16 cellular contexts compared by ENCODE assay signal in the genomic region with DNA sequence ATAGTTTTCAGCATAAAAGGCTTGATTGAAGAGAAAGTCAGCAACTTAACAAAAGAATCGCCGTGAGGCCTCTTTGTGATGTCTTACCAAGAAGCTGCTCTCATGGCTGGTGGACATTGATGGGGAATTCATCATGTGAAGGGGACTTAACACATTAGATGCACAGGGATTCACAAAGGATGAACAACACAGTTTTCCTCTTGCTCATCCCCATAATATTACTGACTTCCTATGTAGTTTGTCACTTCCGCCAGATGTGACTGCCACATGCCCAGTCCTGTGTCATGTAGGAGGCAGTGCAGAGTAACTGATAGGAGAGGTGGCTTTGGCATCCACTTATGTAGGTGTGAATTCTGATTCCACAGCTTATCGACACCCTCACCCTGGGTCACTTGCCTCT.
DNase-seq lines count a peak whose midpoint lies in the region; ATAC-seq, FAIRE-seq and TF ChIP-seq lines count a peak whose summit lies in the region.
"Had no signal": no experiment of that assay in that cellular context is flagged by ENCODE, and none has a peak within 500 bp of the region (broad histone marks: within the 10 kb centered on the region; RNA-seq: fewer than 3 reads in every experiment).

No MANE protein-coding gene starts in this region.

- H3K27ac Mint-ChIP-seq in neural crest cell (ENCODE audit: unreplicated experiment) = peak overlapping the region; percentile 29
- H3K27ac Mint-ChIP-seq: CD14-positive monocyte; CD8-positive, alpha-beta T cell; GM23338 had no signal

- no peaks in the 10 kb centered on the region for H3K27me3 Mint-ChIP-seq in neural crest cell (ENCODE audit: low read depth)
- no peaks in the 10 kb centered on the region for H3K27me3 Mint-ChIP-seq in activated T-cell treated with anti-CD3 and anti-CD28 coated beads, Interleukin-2, amount 50 U/mL, for 4 hours (ENCODE audit: low read depth)

- H3K14ac ChIP-seq in IMR-90 (replicated peaks; ENCODE audit: low read depth, low read length) = no peak overlapping the region

- FAIRE-seq in bronchial epithelial cell (lab: Jason Lieb, UNC) = peak; percentile 81
- FAIRE-seq: K562 had no signal

- no peak overlapping the region for H3K4me3 Mint-ChIP-seq in neural crest cell
- no peak overlapping the region for H3K4me3 Mint-ChIP-seq in activated T-cell treated with anti-CD3 and anti-CD28 coated beads, Interleukin-2, amount 50 U/mL, for 4 hours
- H3K4me3 Mint-ChIP-seq: CD14-positive monocyte; CD8-positive, alpha-beta T cell; GM23338 had no signal

- H4K91ac ChIP-seq in IMR-90 (ENCODE audit: insufficient read depth, low read depth, low read length) = no peak overlapping the region

- H2BK20ac ChIP-seq in IMR-90 (ENCODE audit: low read depth, low read length) = no peak overlapping the region

- H3K4me1 ChIP-seq in IMR-90 (ENCODE audit: control insufficient read depth, insufficient read depth, low read length) = no peaks in the 10 kb centered on the region

- H2BK120ac ChIP-seq in IMR-90 (ENCODE audit: low read depth, low read length) = no peak overlapping the region

- H2BK5ac ChIP-seq in IMR-90 (ENCODE audit: low read depth, low read length, poor library complexity, severe bottlenecking) = no peak overlapping the region

- no peak overlapping the region for H2AFZ ChIP-seq in IMR-90 (replicated peaks; ENCODE audit: low read length, poor library complexity)
- H2AFZ ChIP-seq: GM23338 had no signal

- WGBS in IMR-90 (ENCODE audit: extremely low coverage in 2 of 2, insufficient read length in 1 of 2), 2 experiments = no CpG with 5 or more reads among the region's 4 CpGs

- TF ChIP-seq RAD21 in IMR-90 (IDR thresholded peaks at IDR 0.05; ENCODE audit: low read length) = no peak

- H3K36me3 Mint-ChIP-seq in neural crest cell (ENCODE audit: low read depth) = peaks cover 9% of the 10 kb centered on the region
- H3K36me3 Mint-ChIP-seq in activated T-cell treated with anti-CD3 and anti-CD28 coated beads, Interleukin-2, amount 50 U/mL, for 4 hours (ENCODE audit: insufficient read depth) = no peaks in the 10 kb centered on the region
- H3K36me3 Mint-ChIP-seq: CD14-positive monocyte; CD8-positive, alpha-beta T cell had no signal

- H3K9me3 ChIP-seq in IMR-90 (ENCODE audit: control insufficient read depth, insufficient read depth, low read length) = no peaks in the 10 kb centered on the region

- no TSS peak for BruUV-seq in IMR-90 (replicated peaks; lab: Mats Ljungman, UMichigan)

- H3K9me1 ChIP-seq in IMR-90 (ENCODE audit: insufficient read depth, low read length) = no peaks in the 10 kb centered on the region

- CTCF ChIA-PET in IMR-90 (lab: Yijun Ruan, JAX) = no interaction called here

- no peak overlapping the region for H3K9ac ChIP-seq in IMR-90 (ENCODE audit: low read depth, low read length)

- no peak overlapping the region for H2BK15ac ChIP-seq in IMR-90 (ENCODE audit: low read depth, low read length)

- H2AK9ac ChIP-seq in IMR-90 (replicated peaks; ENCODE audit: low read depth, low read length, poor library complexity) = peak overlapping the region; percentile 33

- POLR2A ChIA-PET in IMR-90 (lab: Charles Lee; ENCODE audit: unreplicated experiment) = no interaction called here

- no peak overlapping the region for H3K4ac ChIP-seq in IMR-90 (ENCODE audit: low read depth, low read length)

- in situ Hi-C loops in IMR-90 (cut with MboI; ENCODE audit: low sequenced_read_pairs) = no loop called here

- H3K27ac ChIP-seq in IMR-90 (ENCODE audit: insufficient read depth, low read length) = no peak overlapping the region

- TF ChIP-seq CTCF in IMR-90 (conservative IDR thresholded peaks at IDR 0.05; ENCODE audit: low read depth, low read length) = no peak
- no peak for TF ChIP-seq CTCF in bronchial epithelial cell (IDR thresholded peaks at IDR 0.05; ENCODE audit: insufficient read depth, low read length, severe bottlenecking)
- no peak for TF ChIP-seq CTCF in neural crest cell (conservative IDR thresholded peaks at IDR 0.05)

- no peak for ATAC-seq in IMR-90 (ENCODE audit: low read depth)
- no peak for ATAC-seq in activated T-cell treated with anti-CD3 and anti-CD28 coated beads, Interleukin-2, amount 50 U/mL, for 4 hours
- no peak for ATAC-seq in HG02763 (IDR thresholded peaks at IDR 0.05; ENCODE audit: unreplicated experiment)
- ATAC-seq in GM18502 (IDR thresholded peaks at IDR 0.05; ENCODE audit: poor library complexity, unreplicated experiment) = no peak
- ATAC-seq: CD8-positive, alpha-beta T cell; GM23338; K562 had no signal

- no peak overlapping the region for H2AK5ac ChIP-seq in IMR-90 (ENCODE audit: low read depth, low read length)

- no peak overlapping the region for H3K56ac ChIP-seq in IMR-90 (ENCODE audit: extremely low read depth, insufficient read depth, low read length)

- H3K79me1 ChIP-seq in IMR-90 (ENCODE audit: low read depth in 1 of 2, low read length in 2 of 2) = 0 out of 4 replicates have a peak, but pooled peaks cover 0 to 3% of the 10 kb centered on the region in 2 experiments

- dilution Hi-C loops in IMR-90 (cut with HindIII; ENCODE audit: low sequenced_read_pairs, unreplicated experiment) = no loop called here

- peaks cover 4% of the 10 kb centered on the region for H3K9me3 Mint-ChIP-seq in neural crest cell
- peaks cover 4% of the 10 kb centered on the region for H3K9me3 Mint-ChIP-seq in activated T-cell treated with anti-CD3 and anti-CD28 coated beads, Interleukin-2, amount 50 U/mL, for 4 hours
- H3K9me3 Mint-ChIP-seq: GM23338 had no signal

- peaks cover 11% of the 10 kb centered on the region for H3K4me1 Mint-ChIP-seq in neural crest cell
- no peaks in the 10 kb centered on the region for H3K4me1 Mint-ChIP-seq in activated T-cell treated with anti-CD3 and anti-CD28 coated beads, Interleukin-2, amount 50 U/mL, for 4 hours (ENCODE audit: low read depth)
- H3K4me1 Mint-ChIP-seq: CD14-positive monocyte, GM23338 had no signal

- no peak overlapping the region for H4K8ac ChIP-seq in IMR-90 (ENCODE audit: low read depth in 2 of 2, low read length in 2 of 2)

- intact Hi-C loops in IMR-90 (cut with micrococcal nuclease) = no loop called here

- no peak overlapping the region for H3K23ac ChIP-seq in IMR-90 (ENCODE audit: low read depth, low read length)

- H4K20me1 ChIP-seq in IMR-90 (ENCODE audit: insufficient read depth, low read length) = peaks cover 5% of the 10 kb centered on the region; the same call in 1 of the 2 replicates

- H3K4me2 ChIP-seq in IMR-90 (ENCODE audit: low read depth, low read length) = no peak overlapping the region
- H3K4me2 ChIP-seq: GM23338 had no signal

- peak; percentile 30 for DNase-seq in EH (ENCODE audit: low read depth)
- no peak for DNase-seq in IMR-90
- no peak for DNase-seq in bronchial epithelial cell (ENCODE audit: low read depth)
- no peak for DNase-seq in neural crest cell (ENCODE audit: low read depth, low spot score)
- DNase-seq in activated T-cell treated with anti-CD3 and anti-CD28 coated beads, Interleukin-2, amount 50 U/mL, for 4 hours = no peak
- DNase-seq in COLO668 (lab: John Stamatoyannopoulos, UW; ENCODE audit: unreplicated experiment) = no peak
- DNase-seq: CD8-positive, alpha-beta T cell; DMS53; GDM1; H7; Kasumi-1 had no signal

- no peak overlapping the region for H4K5ac ChIP-seq in IMR-90 (ENCODE audit: low read depth, low read length)

- H3K18ac ChIP-seq in IMR-90 (ENCODE audit: low read depth, low read length) = no peak overlapping the region

- no peaks in the 10 kb centered on the region for H3K27me3 ChIP-seq in IMR-90 (ENCODE audit: control insufficient read depth, insufficient read depth, low read length)
- H3K27me3 ChIP-seq in bronchial epithelial cell (ENCODE audit: control insufficient read depth, insufficient read depth, low read length) = no peaks in the 10 kb centered on the region

- H3K36me3 ChIP-seq in IMR-90 (ENCODE audit: control insufficient read depth, insufficient read depth, low read length) (peaks cover 2% of the 10 kb centered on the region; the same call in 1 of the 2 replicates), bronchial epithelial cell (ENCODE audit: control insufficient read depth, insufficient read depth, low read length) (no peaks in the 10 kb centered on the region)

- TF ChIP-seq POLR2A in IMR-90 (IDR thresholded peaks at IDR 0.05; ENCODE audit: low read depth, low read length) = no peak

- H3K4me3 ChIP-seq in IMR-90 (ENCODE audit: insufficient read depth, low read depth, low read length) = no peak overlapping the region
- H3K4me3 ChIP-seq in bronchial epithelial cell (ENCODE audit: low read depth, low read length) = no peak overlapping the region
- H3K4me3 ChIP-seq: GM23338, K562 had no signal

TF ChIP-seq in IMR-90, 13 proteins besides CTCF, POLR2A, EP300 and RAD21:
- TF ChIP-seq, protein P1, sequence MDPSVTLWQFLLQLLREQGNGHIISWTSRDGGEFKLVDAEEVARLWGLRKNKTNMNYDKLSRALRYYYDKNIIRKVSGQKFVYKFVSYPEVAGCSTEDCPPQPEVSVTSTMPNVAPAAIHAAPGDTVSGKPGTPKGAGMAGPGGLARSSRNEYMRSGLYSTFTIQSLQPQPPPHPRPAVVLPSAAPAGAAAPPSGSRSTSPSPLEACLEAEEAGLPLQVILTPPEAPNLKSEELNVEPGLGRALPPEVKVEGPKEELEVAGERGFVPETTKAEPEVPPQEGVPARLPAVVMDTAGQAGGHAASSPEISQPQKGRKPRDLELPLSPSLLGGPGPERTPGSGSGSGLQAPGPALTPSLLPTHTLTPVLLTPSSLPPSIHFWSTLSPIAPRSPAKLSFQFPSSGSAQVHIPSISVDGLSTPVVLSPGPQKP (IDR thresholded peaks at IDR 0.05; ENCODE audit: borderline replicate concordance, low read depth, low read length) = no peak
- TF ChIP-seq CEBPB (IDR thresholded peaks at IDR 0.05; ENCODE audit: low read depth, low read length) (no peak), RFX5 (IDR thresholded peaks at IDR 0.05; ENCODE audit: low read depth, low read length) (no peak), MAFK (IDR thresholded peaks at IDR 0.05; ENCODE audit: low read depth, low read length) (no peak), MAZ (IDR thresholded peaks at IDR 0.05; ENCODE audit: borderline replicate concordance, low read depth, low read length) (no peak)
- TF ChIP-seq, protein P2, sequence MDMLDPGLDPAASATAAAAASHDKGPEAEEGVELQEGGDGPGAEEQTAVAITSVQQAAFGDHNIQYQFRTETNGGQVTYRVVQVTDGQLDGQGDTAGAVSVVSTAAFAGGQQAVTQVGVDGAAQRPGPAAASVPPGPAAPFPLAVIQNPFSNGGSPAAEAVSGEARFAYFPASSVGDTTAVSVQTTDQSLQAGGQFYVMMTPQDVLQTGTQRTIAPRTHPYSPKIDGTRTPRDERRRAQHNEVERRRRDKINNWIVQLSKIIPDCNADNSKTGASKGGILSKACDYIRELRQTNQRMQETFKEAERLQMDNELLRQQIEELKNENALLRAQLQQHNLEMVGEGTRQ (IDR thresholded peaks at IDR 0.05; ENCODE audit: low read depth, low read length) = no peak
